1 cellular context compared by ENCODE assay signal in genomic region chr7:123769371-123769770, GRCh38.
A peak's percentile ranks its signal among the peaks of the same experiment; 100 is the strongest.
TF ChIP-seq lines count a peak whose summit lies in the region.

No MANE protein-coding gene starts in this region.

TF ChIP-seq in liver, 16 proteins besides CTCF, POLR2A, EP300 and RAD21:
- TF ChIP-seq GABPA (IDR thresholded peaks at IDR 0.05 in 1 of 2, conservative IDR thresholded peaks at IDR 0.05 in 1 of 2) (no peak), JUND (IDR thresholded peaks at IDR 0.05) (peak; percentile 37 to 64), REST (IDR thresholded peaks at IDR 0.05) (no peak), FOXA1 (IDR thresholded peaks at IDR 0.05) (no peak), HNF4G (IDR thresholded peaks at IDR 0.05) (no peak), EGR1 (IDR thresholded peaks at IDR 0.05; ENCODE audit: low read depth in 2 of 2) (no peak), MAX (IDR thresholded peaks at IDR 0.05) (no peak), HNF4A (conservative IDR thresholded peaks at IDR 0.05) (peak; percentile 10 to 13), ATF3 (IDR thresholded peaks at IDR 0.05) (no peak), ZBTB33 (IDR thresholded peaks at IDR 0.05) (peak; percentile 5), RXRA (IDR thresholded peaks at IDR 0.05) (peak; percentile 14 to 20), FOXA2 (IDR thresholded peaks at IDR 0.05) (no peak), SP1 (IDR thresholded peaks at IDR 0.05) (peak; percentile 23), YY1 (IDR thresholded peaks at IDR 0.05) (peak; percentile 38)
